8 cellular contexts compared by ENCODE assay signal in the genomic region with DNA sequence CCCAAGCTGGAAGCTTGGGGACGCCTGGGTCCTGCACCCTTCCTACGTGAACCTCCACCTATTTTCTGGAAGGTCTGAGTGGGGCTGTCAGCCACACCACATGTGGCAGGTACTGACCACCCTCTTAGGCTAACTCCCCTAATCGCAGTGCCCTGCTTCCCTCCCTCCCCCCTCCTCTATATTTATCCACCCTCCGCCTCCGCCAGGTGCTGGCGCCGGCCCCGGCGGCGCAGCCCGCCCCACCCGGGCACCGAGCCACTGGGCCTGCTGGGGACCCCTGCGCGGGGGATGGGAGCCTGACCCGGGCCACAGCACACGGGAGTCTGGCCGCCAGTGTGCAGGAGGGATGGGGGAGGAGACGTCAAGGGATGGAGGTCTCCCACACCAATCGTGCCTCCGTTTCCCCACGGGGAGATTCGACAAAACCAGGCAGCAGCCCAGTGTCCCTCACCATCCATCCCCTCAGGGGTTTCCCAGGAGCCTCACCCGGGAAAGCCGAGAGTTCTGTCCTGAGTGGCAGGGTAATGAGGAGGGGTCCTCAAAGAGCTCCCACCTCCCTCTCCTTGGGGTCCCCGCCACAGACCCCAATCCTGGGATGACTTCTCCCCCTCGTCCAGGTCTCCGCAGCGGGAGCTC. TPM values are rescaled to one million over a fixed set of nuclear protein-coding genes. Genes with fewer than 3 reads are reported as not detected.
DNase-seq lines count a peak whose midpoint lies in the region; ATAC-seq, FAIRE-seq and TF ChIP-seq lines count a peak whose summit lies in the region.

No MANE protein-coding gene starts in this region.

- peaks cover 36% of the 10 kb centered on the region for H3K4me1 Mint-ChIP-seq in activated naive CD8-positive, alpha-beta T cell treated with anti-CD3 and anti-CD28 coated beads, Interleukin-2, amount 10 ng/mL, durations not matched to agents 7 days and 5 days
- H3K4me1 Mint-ChIP-seq in activated naive CD8-positive, alpha-beta T cell treated with anti-CD3 and anti-CD28 coated beads for 36 hours: peaks cover 34% of the 10 kb centered on the region

- peaks cover 33% of the 10 kb centered on the region for H3K4me1 ChIP-seq in HepG2 (ENCODE audit: insufficient read depth, low read length)

- H3K27me3 Mint-ChIP-seq in activated naive CD8-positive, alpha-beta T cell treated with anti-CD3 and anti-CD28 coated beads, Interleukin-2, amount 10 ng/mL, durations not matched to agents 7 days and 5 days: peaks cover 47% of the 10 kb centered on the region
- H3K27me3 Mint-ChIP-seq in activated naive CD8-positive, alpha-beta T cell treated with anti-CD3 and anti-CD28 coated beads for 36 hours: peaks cover 63% of the 10 kb centered on the region

- CTCF ChIA-PET in HepG2 (lab: Yijun Ruan, JAX; ENCODE audit: low intra/inter-chr PET ratio, low total read pairs): no interaction called here

- in situ Hi-C loops in astrocyte of the cerebellum (cut with HindIII; ENCODE audit: low sequenced_read_pairs): no loop called here
- in situ Hi-C loops in HepG2 (cut with HindIII; ENCODE audit: extremely low pct_ligation_motif_present, low pct_unique_long_range_greater_than_20kb): no loop called here

- H2AFZ ChIP-seq in HepG2 (ENCODE audit: low read length): no peak overlapping the region

- H3K27ac ChIP-seq in HepG2 (ENCODE audit: extremely low read length, insufficient read depth, low read length): no peak overlapping the region

- no peak for TF ChIP-seq POLR2A in HepG2 (IDR thresholded peaks at IDR 0.05; ENCODE audit: insufficient read depth in 1 of 2, low read depth in 2 of 2, low read length in 2 of 2)

- no peaks in the 10 kb centered on the region for H3K9me3 ChIP-seq in HepG2 (ENCODE audit: low read length)

- H3K36me3 Mint-ChIP-seq in activated naive CD8-positive, alpha-beta T cell treated with anti-CD3 and anti-CD28 coated beads, Interleukin-2, amount 10 ng/mL, durations not matched to agents 7 days and 5 days: no peaks in the 10 kb centered on the region
- H3K36me3 Mint-ChIP-seq in activated naive CD8-positive, alpha-beta T cell treated with anti-CD3 and anti-CD28 coated beads for 36 hours: no peaks in the 10 kb centered on the region

- H3K79me2 ChIP-seq in HepG2 (ENCODE audit: insufficient read depth, low read length): peaks cover 22% of the 10 kb centered on the region

- H3K4me3 ChIP-seq in astrocyte of the cerebellum (ENCODE audit: low read depth, low read length) (peak overlapping the region; percentile 63), HepG2 (replicated peaks in 1 of 3; ENCODE audit: insufficient read depth in 1 of 3, low read depth in 2 of 3, low read length in 3 of 3) (peak overlapping the region; percentile 69 to 99 (median 83))

- no peaks in the 10 kb centered on the region for H3K27me3 ChIP-seq in HepG2 (ENCODE audit: control insufficient read depth in 1 of 2, insufficient read depth in 2 of 2, low read length in 2 of 2)

- no TSS peak for BruUV-seq in HepG2 (replicated peaks; lab: Mats Ljungman, UMichigan)

- FAIRE-seq in HepG2 (lab: Jason Lieb, UNC) (no peak), urothelium cell line (lab: Jason Lieb, UNC) (no peak)

- POLR2A ChIA-PET in activated naive CD8-positive, alpha-beta T cell treated with anti-CD3 and anti-CD28 coated beads, Interleukin-2, amount 10 ng/mL, durations not matched to agents 7 days and 5 days (lab: Charles Lee): interaction anchor here (1.7 to 6.4 kb wide), 3 partner anchors 17 to 97 kb away, joined by 5 to 40 read pairs (median 40); a partner anchor contains a TSS
- POLR2A ChIA-PET in HepG2 (lab: Yijun Ruan, JAX): interaction anchor here (0.8 to 6.3 kb wide), 10 partner anchors 12 to 693 kb away, joined by 3 to 65 read pairs (median 6); a partner anchor contains a TSS

- no peaks in the 10 kb centered on the region; the same call in 1 of the 2 replicates for H4K20me1 ChIP-seq in HepG2 (ENCODE audit: insufficient read depth, low read length)

- no peaks in the 10 kb centered on the region for H3K9me3 Mint-ChIP-seq in activated naive CD8-positive, alpha-beta T cell treated with anti-CD3 and anti-CD28 coated beads, Interleukin-2, amount 10 ng/mL, durations not matched to agents 7 days and 5 days
- H3K9me3 Mint-ChIP-seq in activated naive CD8-positive, alpha-beta T cell treated with anti-CD3 and anti-CD28 coated beads for 36 hours: no peaks in the 10 kb centered on the region

- TF ChIP-seq EP300 in HepG2 (IDR thresholded peaks at IDR 0.05; ENCODE audit: low read depth in 2 of 2, low read length in 2 of 2) (no peak), HepG2 (CRISPR knock-in tag; IDR thresholded peaks at IDR 0.05; ENCODE audit: borderline replicate concordance) (peak; percentile 7; the same call in 1 of the 2 replicates)

- H3K4me2 ChIP-seq in HepG2 (ENCODE audit: low read depth, low read length): peak overlapping the region; percentile 99

- peak overlapping the region; percentile 82 for H3K9ac ChIP-seq in HepG2 (ENCODE audit: insufficient read depth, low read depth, low read length)

- ATAC-seq in activated naive CD8-positive, alpha-beta T cell treated with anti-CD3 and anti-CD28 coated beads, Interleukin-2, amount 10 ng/mL, durations not matched to agents 7 days and 5 days (ENCODE audit: low read depth): no peak
- ATAC-seq in HepG2 (no peak), HG03097 (IDR thresholded peaks at IDR 0.05; ENCODE audit: low FRiP score, unreplicated experiment) (no peak), GM19035 (IDR thresholded peaks at IDR 0.05; ENCODE audit: unreplicated experiment) (no peak)

- H3K36me3 ChIP-seq in HepG2 (replicated peaks in 1 of 2; ENCODE audit: control insufficient read depth in 1 of 2, insufficient read depth in 2 of 2, low read length in 2 of 2): peaks cover 7 to 34% of the 10 kb centered on the region in 2 experiments

- no peak for DNase-seq in activated naive CD8-positive, alpha-beta T cell treated with anti-CD3 and anti-CD28 coated beads, Interleukin-2, amount 10 ng/mL, durations not matched to agents 7 days and 5 days
- DNase-seq in activated naive CD8-positive, alpha-beta T cell treated with anti-CD3 and anti-CD28 coated beads for 36 hours: no peak
- DNase-seq in astrocyte of the cerebellum (ENCODE audit: low read depth) (no peak), HepG2 (ENCODE audit: low spot score) (no peak), urothelium cell line (ENCODE audit: low spot score) (peak; percentile 31)
- DNase-seq in activated T-cell treated with anti-CD3 and anti-CD28 coated beads, Interleukin-2, amount 50 U/mL, for 1 hour: no peak

- peak overlapping the region; percentile 25 for H3K4me3 Mint-ChIP-seq in activated naive CD8-positive, alpha-beta T cell treated with anti-CD3 and anti-CD28 coated beads, Interleukin-2, amount 10 ng/mL, durations not matched to agents 7 days and 5 days
- no peak overlapping the region for H3K4me3 Mint-ChIP-seq in activated naive CD8-positive, alpha-beta T cell treated with anti-CD3 and anti-CD28 coated beads for 36 hours

- no peak for TF ChIP-seq CTCF in astrocyte of the cerebellum (IDR thresholded peaks at IDR 0.05; ENCODE audit: low read depth, low read length, missing control alignments)
- TF ChIP-seq CTCF in HepG2 (CRISPR knock-in tag; IDR thresholded peaks at IDR 0.05): no peak

- intact Hi-C loops in HepG2 (cut with micrococcal nuclease; ENCODE audit: unreplicated experiment): no loop called here

- no peak overlapping the region for H3K27ac Mint-ChIP-seq in activated naive CD8-positive, alpha-beta T cell treated with anti-CD3 and anti-CD28 coated beads, Interleukin-2, amount 10 ng/mL, durations not matched to agents 7 days and 5 days
- H3K27ac Mint-ChIP-seq in activated naive CD8-positive, alpha-beta T cell treated with anti-CD3 and anti-CD28 coated beads for 36 hours: no peak overlapping the region

- TF ChIP-seq RAD21 in HepG2 (CRISPR knock-in tag; IDR thresholded peaks at IDR 0.05): no peak

- WGBS in HepG2 (ENCODE audit: low lambda C conversion rate): 4% methylated on average over 20 of the region's 29 CpGs

RNA-seq across cellular contexts. Expression of a gene that starts 1.3 kb away (rescaled TPM):
- total RNA-seq in activated naive CD8-positive, alpha-beta T cell treated with anti-CD3 and anti-CD28 coated beads, Interleukin-2, amount 10 ng/mL, durations not matched to agents 7 days and 5 days: 1 to 10 TPM in 1 of 2 experiments, under 1 TPM in 1; 0.94 to 1.8 TPM
- under 1 TPM; 0.85 to 0.90 TPM for total RNA-seq in activated naive CD8-positive, alpha-beta T cell treated with anti-CD3 and anti-CD28 coated beads for 36 hours
- 9.3 and 19.9 TPM in 2 replicates for total RNA-seq in HepG2 (2016; rRNA removed; fragmentation: Illumina TruSeq; extraction: Trizol)
- total RNA-seq in HepG2 (2016; cell fraction: cytosol; rRNA removed; fragmentation: Illumina TruSeq; extraction: Trizol; ENCODE audit: low read depth): 2.9 and 5.1 TPM in 2 replicates
- total RNA-seq in HepG2 (2016; cell fraction: insoluble cytoplasmic fraction; rRNA removed; fragmentation: Illumina TruSeq; extraction: Trizol): 10.2 and 18.9 TPM in 2 replicates
- total RNA-seq in HepG2 (2016; cell fraction: membrane; rRNA removed; fragmentation: Illumina TruSeq; extraction: Trizol): 8.9 and 10.3 TPM in 2 replicates
- total RNA-seq in HepG2 (2016; cell fraction: nucleus; rRNA removed; fragmentation: Illumina TruSeq; extraction: Trizol): 10.2 and 14.4 TPM in 2 replicates
- polyA plus RNA-seq in HepG2 (2011; rRNA removed): 6.0 and 7.5 TPM in 2 replicates
- polyA plus RNA-seq in HepG2 (2011; cell fraction: cytosol; rRNA removed): 3.4 and 6.4 TPM in 2 replicates
- polyA plus RNA-seq in HepG2 (2011; cell fraction: nucleus; rRNA removed): 38.3 and 39.7 TPM in 2 replicates
- 7.4 and 10.5 TPM in 2 replicates for polyA plus RNA-seq in HepG2 (2012)
- 2.3 and 2.4 TPM in 2 replicates for polyA plus RNA-seq in HepG2 (2016; cell fraction: cytosol; fragmentation: Illumina TruSeq; extraction: Trizol; ENCODE audit: low read depth)
- 8.9 and 12.6 TPM in 2 replicates for polyA plus RNA-seq in HepG2 (2016; cell fraction: insoluble cytoplasmic fraction; fragmentation: Illumina TruSeq; extraction: Trizol; ENCODE audit: low read depth)
- polyA plus RNA-seq in HepG2 (2016; cell fraction: membrane; fragmentation: Illumina TruSeq; extraction: Trizol; ENCODE audit: low read depth): 5.4 and 5.8 TPM in 2 replicates
- 31.7 and 34.0 TPM in 2 replicates for polyA plus RNA-seq in HepG2 (2016; cell fraction: nucleus; fragmentation: Illumina TruSeq; extraction: Trizol; ENCODE audit: insufficient read depth, low read depth)
- 7.4 and 8.5 TPM in 2 replicates for polyA minus RNA-seq in HepG2 (2011; rRNA and poly(A)+ RNA removed; ENCODE audit: low replicate concordance)
- polyA minus RNA-seq in HepG2 (2011; cell fraction: cytosol; rRNA and poly(A)+ RNA removed): 5.2 and 7.6 TPM in 2 replicates
- polyA minus RNA-seq in HepG2 (2011; cell fraction: nucleus; rRNA and poly(A)+ RNA removed): 6.4 and 7.6 TPM in 2 replicates

RNA-seq across cellular contexts. Expression of a gene that starts 6.2 kb away (rescaled TPM):
- total RNA-seq in activated naive CD8-positive, alpha-beta T cell treated with anti-CD3 and anti-CD28 coated beads, Interleukin-2, amount 10 ng/mL, durations not matched to agents 7 days and 5 days: under 1 TPM; 0.33 to 0.57 TPM
- under 1 TPM; 0.12 to 0.25 TPM for total RNA-seq in activated naive CD8-positive, alpha-beta T cell treated with anti-CD3 and anti-CD28 coated beads for 36 hours
- 0.20 and 0.29 TPM in 2 replicates for total RNA-seq in HepG2 (2016; rRNA removed; fragmentation: Illumina TruSeq; extraction: Trizol)
- 0.10 and 0.26 TPM in 2 replicates for total RNA-seq in HepG2 (2016; cell fraction: cytosol; rRNA removed; fragmentation: Illumina TruSeq; extraction: Trizol; ENCODE audit: low read depth)
- 0.15 and 0.48 TPM in 2 replicates for total RNA-seq in HepG2 (2016; cell fraction: insoluble cytoplasmic fraction; rRNA removed; fragmentation: Illumina TruSeq; extraction: Trizol)
- total RNA-seq in HepG2 (2016; cell fraction: membrane; rRNA removed; fragmentation: Illumina TruSeq; extraction: Trizol): 0.24 and 0.37 TPM in 2 replicates
- total RNA-seq in HepG2 (2016; cell fraction: nucleus; rRNA removed; fragmentation: Illumina TruSeq; extraction: Trizol): 0.38 and 0.47 TPM in 2 replicates
- polyA plus RNA-seq in HepG2 (2011; rRNA removed): 0.54 and 0.63 TPM in 2 replicates
- polyA plus RNA-seq in HepG2 (2011; cell fraction: cytosol; rRNA removed): 0.69 and 0.85 TPM in 2 replicates
- 6.7 and 9.2 TPM in 2 replicates for polyA plus RNA-seq in HepG2 (2011; cell fraction: nucleus; rRNA removed)
- 1.1 TPM in 2 replicates for polyA plus RNA-seq in HepG2 (2012)
- polyA plus RNA-seq in HepG2 (2016; cell fraction: cytosol; fragmentation: Illumina TruSeq; extraction: Trizol; ENCODE audit: low read depth): 0.08 and 0.14 TPM in 2 replicates
- 0.19 TPM in 1 of 2 replicates, not detected in the other for polyA plus RNA-seq in HepG2 (2016; cell fraction: insoluble cytoplasmic fraction; fragmentation: Illumina TruSeq; extraction: Trizol; ENCODE audit: low read depth)
- 0.13 TPM in 1 of 2 replicates, not detected in the other for polyA plus RNA-seq in HepG2 (2016; cell fraction: membrane; fragmentation: Illumina TruSeq; extraction: Trizol; ENCODE audit: low read depth)
- polyA plus RNA-seq in HepG2 (2016; cell fraction: nucleus; fragmentation: Illumina TruSeq; extraction: Trizol; ENCODE audit: insufficient read depth, low read depth): 1.4 and 2.1 TPM in 2 replicates
- 0.19 and 0.62 TPM in 2 replicates for polyA minus RNA-seq in HepG2 (2011; rRNA and poly(A)+ RNA removed; ENCODE audit: low replicate concordance)
- polyA minus RNA-seq in HepG2 (2011; cell fraction: cytosol; rRNA and poly(A)+ RNA removed): 0.40 and 0.62 TPM in 2 replicates
- 0.77 and 0.87 TPM in 2 replicates for polyA minus RNA-seq in HepG2 (2011; cell fraction: nucleus; rRNA and poly(A)+ RNA removed)

RNA-seq across cellular contexts. Expression of a gene that starts 6.9 kb away (rescaled TPM):
- total RNA-seq in activated naive CD8-positive, alpha-beta T cell treated with anti-CD3 and anti-CD28 coated beads, Interleukin-2, amount 10 ng/mL, durations not matched to agents 7 days and 5 days: 1 to 10 TPM; 3.6 to 4.6 TPM
- total RNA-seq in activated naive CD8-positive, alpha-beta T cell treated with anti-CD3 and anti-CD28 coated beads for 36 hours: under 1 TPM; 0.68 to 0.70 TPM
- total RNA-seq in HepG2 (2016; rRNA removed; fragmentation: Illumina TruSeq; extraction: Trizol): 1.2 and 4.5 TPM in 2 replicates
- total RNA-seq in HepG2 (2016; cell fraction: cytosol; rRNA removed; fragmentation: Illumina TruSeq; extraction: Trizol; ENCODE audit: low read depth): 1.7 TPM in 2 replicates
- 1.4 and 4.9 TPM in 2 replicates for total RNA-seq in HepG2 (2016; cell fraction: insoluble cytoplasmic fraction; rRNA removed; fragmentation: Illumina TruSeq; extraction: Trizol)
- total RNA-seq in HepG2 (2016; cell fraction: membrane; rRNA removed; fragmentation: Illumina TruSeq; extraction: Trizol): 1.1 and 1.5 TPM in 2 replicates
- 4.9 and 6.9 TPM in 2 replicates for total RNA-seq in HepG2 (2016; cell fraction: nucleus; rRNA removed; fragmentation: Illumina TruSeq; extraction: Trizol)
- polyA plus RNA-seq in HepG2 (2011; rRNA removed): 7.7 and 10.7 TPM in 2 replicates
- polyA plus RNA-seq in HepG2 (2011; cell fraction: cytosol; rRNA removed): 4.1 and 4.4 TPM in 2 replicates
- polyA plus RNA-seq in HepG2 (2011; cell fraction: nucleus; rRNA removed): 62.6 and 69.7 TPM in 2 replicates
- 9.2 and 13.1 TPM in 2 replicates for polyA plus RNA-seq in HepG2 (2012)
- 0.15 and 0.23 TPM in 2 replicates for polyA plus RNA-seq in HepG2 (2016; cell fraction: cytosol; fragmentation: Illumina TruSeq; extraction: Trizol; ENCODE audit: low read depth)
- polyA plus RNA-seq in HepG2 (2016; cell fraction: insoluble cytoplasmic fraction; fragmentation: Illumina TruSeq; extraction: Trizol; ENCODE audit: low read depth): 1.1 and 1.6 TPM in 2 replicates
- 0.47 and 0.51 TPM in 2 replicates for polyA plus RNA-seq in HepG2 (2016; cell fraction: membrane; fragmentation: Illumina TruSeq; extraction: Trizol; ENCODE audit: low read depth)
- 19.8 and 23.5 TPM in 2 replicates for polyA plus RNA-seq in HepG2 (2016; cell fraction: nucleus; fragmentation: Illumina TruSeq; extraction: Trizol; ENCODE audit: insufficient read depth, low read depth)
- 2.2 and 13.9 TPM in 2 replicates for polyA minus RNA-seq in HepG2 (2011; rRNA and poly(A)+ RNA removed; ENCODE audit: low replicate concordance)
- 8.8 TPM in 2 replicates for polyA minus RNA-seq in HepG2 (2011; cell fraction: cytosol; rRNA and poly(A)+ RNA removed)
- 12.2 and 13.8 TPM in 2 replicates for polyA minus RNA-seq in HepG2 (2011; cell fraction: nucleus; rRNA and poly(A)+ RNA removed)

RNA-seq across cellular contexts. Expression of a gene that starts 16.4 kb away (rescaled TPM):
- 10 to 100 TPM; 17.0 to 19.2 TPM for total RNA-seq in activated naive CD8-positive, alpha-beta T cell treated with anti-CD3 and anti-CD28 coated beads, Interleukin-2, amount 10 ng/mL, durations not matched to agents 7 days and 5 days
- total RNA-seq in activated naive CD8-positive, alpha-beta T cell treated with anti-CD3 and anti-CD28 coated beads for 36 hours: 1 to 10 TPM; 7.1 to 7.8 TPM
- 6.6 and 16.0 TPM in 2 replicates for total RNA-seq in HepG2 (2016; rRNA removed; fragmentation: Illumina TruSeq; extraction: Trizol)
- 6.2 and 7.8 TPM in 2 replicates for total RNA-seq in HepG2 (2016; cell fraction: cytosol; rRNA removed; fragmentation: Illumina TruSeq; extraction: Trizol; ENCODE audit: low read depth)
- total RNA-seq in HepG2 (2016; cell fraction: insoluble cytoplasmic fraction; rRNA removed; fragmentation: Illumina TruSeq; extraction: Trizol): 5.9 and 16.8 TPM in 2 replicates
- total RNA-seq in HepG2 (2016; cell fraction: membrane; rRNA removed; fragmentation: Illumina TruSeq; extraction: Trizol): 10.7 and 11.2 TPM in 2 replicates
- 22.8 and 25.9 TPM in 2 replicates for total RNA-seq in HepG2 (2016; cell fraction: nucleus; rRNA removed; fragmentation: Illumina TruSeq; extraction: Trizol)
- polyA plus RNA-seq in HepG2 (2011; rRNA removed): 42.3 and 48.3 TPM in 2 replicates
- 26.1 and 26.6 TPM in 2 replicates for polyA plus RNA-seq in HepG2 (2011; cell fraction: cytosol; rRNA removed)
- 251 and 257 TPM in 2 replicates for polyA plus RNA-seq in HepG2 (2011; cell fraction: nucleus; rRNA removed)
- polyA plus RNA-seq in HepG2 (2012): 33.9 and 38.4 TPM in 2 replicates
- polyA plus RNA-seq in HepG2 (2016; cell fraction: cytosol; fragmentation: Illumina TruSeq; extraction: Trizol; ENCODE audit: low read depth): 10.7 and 13.2 TPM in 2 replicates
- polyA plus RNA-seq in HepG2 (2016; cell fraction: insoluble cytoplasmic fraction; fragmentation: Illumina TruSeq; extraction: Trizol; ENCODE audit: low read depth): 13.2 and 18.2 TPM in 2 replicates
- polyA plus RNA-seq in HepG2 (2016; cell fraction: membrane; fragmentation: Illumina TruSeq; extraction: Trizol; ENCODE audit: low read depth): 19.9 and 20.4 TPM in 2 replicates
- 85.4 and 93.9 TPM in 2 replicates for polyA plus RNA-seq in HepG2 (2016; cell fraction: nucleus; fragmentation: Illumina TruSeq; extraction: Trizol; ENCODE audit: insufficient read depth, low read depth)
- polyA minus RNA-seq in HepG2 (2011; rRNA and poly(A)+ RNA removed; ENCODE audit: low replicate concordance): 4.8 and 24.0 TPM in 2 replicates
- polyA minus RNA-seq in HepG2 (2011; cell fraction: cytosol; rRNA and poly(A)+ RNA removed): 8.4 and 8.6 TPM in 2 replicates
- 41.6 and 47.0 TPM in 2 replicates for polyA minus RNA-seq in HepG2 (2011; cell fraction: nucleus; rRNA and poly(A)+ RNA removed)
